19 cellular contexts compared by ENCODE assay signal in the genomic region with DNA sequence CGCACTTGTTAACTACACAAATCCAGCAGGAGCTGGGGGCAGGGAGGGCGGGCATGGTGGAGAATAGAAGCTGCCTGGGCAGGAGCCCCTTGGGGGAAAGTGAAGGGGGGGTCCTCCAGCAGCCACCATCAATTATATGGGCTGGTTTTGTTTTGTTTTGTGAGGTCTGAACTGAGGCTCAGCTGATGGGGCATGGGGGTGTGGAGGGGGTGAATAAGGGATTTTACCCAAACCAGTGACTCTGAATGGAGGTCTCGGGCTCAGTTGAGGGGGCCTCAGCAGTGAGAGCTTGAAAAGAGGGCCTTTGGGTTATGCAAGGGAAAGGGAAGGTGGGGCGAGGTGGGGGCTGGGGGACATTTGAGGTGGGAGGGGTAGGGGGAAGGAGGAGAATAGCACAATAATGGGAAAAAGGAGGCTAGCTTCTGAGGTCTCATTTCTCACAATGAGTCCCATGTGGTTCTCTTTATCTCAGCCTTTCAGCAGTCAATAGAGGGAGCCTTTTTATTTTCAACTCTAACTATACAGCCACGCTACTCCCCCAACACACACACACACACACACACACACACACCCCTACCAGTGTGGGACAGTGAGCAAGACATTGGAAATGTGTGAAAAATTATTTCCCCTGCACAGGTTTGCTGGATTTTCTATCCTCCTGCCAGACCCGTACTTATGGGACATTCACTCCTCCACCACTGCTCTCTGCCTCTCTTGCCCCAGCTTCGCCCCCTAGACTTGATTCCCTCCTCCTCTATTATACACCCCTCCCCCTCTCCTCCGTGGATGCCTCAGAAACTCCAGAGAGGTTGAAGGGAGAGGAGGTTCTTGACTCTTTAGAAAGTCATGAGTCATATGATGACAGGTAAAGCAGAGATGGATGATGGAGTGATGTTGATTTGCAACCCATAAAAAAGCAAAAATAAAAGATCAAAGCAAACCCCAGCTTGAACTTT.
DNase-seq lines count a peak whose midpoint lies in the region; ATAC-seq and TF ChIP-seq lines count a peak whose summit lies in the region.
"Had no signal": no experiment of that assay in that cellular context is flagged by ENCODE, and none has a peak within 500 bp of the region (broad histone marks: within the 10 kb centered on the region; RNA-seq: fewer than 3 reads in every experiment).

No MANE protein-coding gene starts in this region.

- no peaks in the 10 kb centered on the region for H3K79me2 ChIP-seq in GM23338 (replicated peaks; ENCODE audit: insufficient read depth)

- H3K9me3 Mint-ChIP-seq in GM23338 (no peaks in the 10 kb centered on the region), neural crest cell (no peaks in the 10 kb centered on the region)
- H3K9me3 Mint-ChIP-seq: CD14-positive monocyte; memory B cell; stimulated activated memory B cell treated with anti-CD40 and anti-IgM and Interleukin-4, amounts not matched to agents 10 μg/mL and 1 μg/mL and 100 μg/mL, for 72 hours had no signal

- peak; percentile 48 for DNase-seq in GM23338 (ENCODE audit: low spot score)
- peak; percentile 36 for DNase-seq in NCI-H226
- DNase-seq in ecto neural progenitor cell (ENCODE audit: low spot score), result peak; percentile 73
- peak; percentile 46 for DNase-seq in neural crest cell (ENCODE audit: low read depth, low spot score)
- no peak for DNase-seq in gastrocnemius medialis
- DNase-seq in Right ventricle myocardium inferior (ENCODE audit: missing footprints), result no peak
- DNase-seq in activated effector memory CD4-positive, alpha-beta T cell treated with Interleukin-2 at 50 U/mL for 16 hours, result no peak
- DNase-seq: activated naive CD4-positive, alpha-beta T cell treated with Interleukin-2 at 50 U/mL for 16 hours; effector memory CD4-positive, alpha-beta T cell; foreskin melanocyte; NCI-H1694; NCI-H524 treated with DMSO at 0.1 percent for 48 hours; occipital lobe; SW 1271 had no signal

- H3K9me3 ChIP-seq in gastrocnemius medialis, result no peaks in the 10 kb centered on the region

- no peaks in the 10 kb centered on the region for H4K20me1 ChIP-seq in GM23338 (replicated peaks; ENCODE audit: insufficient read depth)

- H3K27me3 Mint-ChIP-seq in GM23338 (ENCODE audit: insufficient read depth, low read depth, poor library complexity) (peaks cover 5% of the 10 kb centered on the region), neural crest cell (ENCODE audit: low read depth) (no peaks in the 10 kb centered on the region)
- H3K27me3 Mint-ChIP-seq: memory B cell; stimulated activated memory B cell treated with anti-CD40 and anti-IgM and Interleukin-4, amounts not matched to agents 10 μg/mL and 1 μg/mL and 100 μg/mL, for 72 hours had no signal

- peak in 1 of 2 experiments; percentile 17; a peak in 1 of 4 replicates for TF ChIP-seq CTCF in GM23338 (conservative IDR thresholded peaks at IDR 0.05; ENCODE audit: low read depth in 2 of 2)
- TF ChIP-seq CTCF in neural crest cell (conservative IDR thresholded peaks at IDR 0.05), result no peak
- TF ChIP-seq CTCF in gastrocnemius medialis (IDR thresholded peaks at IDR 0.05 in 4 of 5, conservative IDR thresholded peaks at IDR 0.05 in 1 of 5), result no peak

- H2AFZ ChIP-seq in GM23338, result peak overlapping the region; percentile 66

- H3K4me2 ChIP-seq in GM23338, result peak overlapping the region; percentile 66

- intact Hi-C loops in gastrocnemius medialis (cut with DNase I; ENCODE audit: low total_unique reads) (no loop called here), Right ventricle myocardium inferior (cut with DNase I) (no loop called here)

- H3K27me3 ChIP-seq in GM23338 (ENCODE audit: insufficient read depth) (no peaks in the 10 kb centered on the region), gastrocnemius medialis (no peaks in the 10 kb centered on the region)

- ATAC-seq in GM23338 (peak; percentile 83), gastrocnemius medialis (no peak), Right ventricle myocardium inferior (no peak)
- ATAC-seq: stimulated activated memory B cell treated with anti-CD40 and anti-IgM and Interleukin-4, amounts not matched to agents 10 μg/mL and 1 μg/mL and 100 μg/mL, for 72 hours had no signal

- no peaks in the 10 kb centered on the region; the same call in 2 of the 3 replicates for H3K36me3 Mint-ChIP-seq in GM23338 (ENCODE audit: low read depth)
- no peaks in the 10 kb centered on the region for H3K36me3 Mint-ChIP-seq in neural crest cell (ENCODE audit: low read depth)
- H3K36me3 Mint-ChIP-seq: CD14-positive monocyte had no signal

- H3K4me1 Mint-ChIP-seq in GM23338 (peaks cover 20% of the 10 kb centered on the region), neural crest cell (peaks cover 68% of the 10 kb centered on the region)
- H3K4me1 Mint-ChIP-seq: stimulated activated memory B cell treated with anti-CD40 and anti-IgM and Interleukin-4, amounts not matched to agents 10 μg/mL and 1 μg/mL and 100 μg/mL, for 72 hours had no signal

- H3K4me3 ChIP-seq in GM23338, result no peak overlapping the region
- H3K4me3 ChIP-seq in gastrocnemius medialis, result no peak overlapping the region
- H3K4me3 ChIP-seq: skin epidermis had no signal

- H3K27ac ChIP-seq in GM23338 (ENCODE audit: low read depth) (no peak overlapping the region), gastrocnemius medialis (no peak overlapping the region)
- H3K27ac ChIP-seq: HL-60, skin epidermis had no signal

- H3K27ac Mint-ChIP-seq in GM23338 (peak overlapping the region; percentile 90), neural crest cell (ENCODE audit: unreplicated experiment) (peak overlapping the region; percentile 98)
- H3K27ac Mint-ChIP-seq: memory B cell; stimulated activated memory B cell treated with anti-CD40 and anti-IgM and Interleukin-4, amounts not matched to agents 10 μg/mL and 1 μg/mL and 100 μg/mL, for 72 hours had no signal

- in situ Hi-C loops in gastrocnemius medialis (cut with MboI; ENCODE audit: low sequenced_read_pairs in 4 of 4), result no loop called here

- TF ChIP-seq POLR2A in gastrocnemius medialis (IDR thresholded peaks at IDR 0.05), result no peak

- H3K4me1 ChIP-seq in GM23338 (ENCODE audit: insufficient read depth), result peaks cover 11% of the 10 kb centered on the region; the same call in 1 of the 2 replicates
- H3K4me1 ChIP-seq in gastrocnemius medialis, result no peaks in the 10 kb centered on the region

- H3K36me3 ChIP-seq in GM23338 (ENCODE audit: insufficient read depth), result no peaks in the 10 kb centered on the region
- H3K36me3 ChIP-seq in gastrocnemius medialis, result no peaks in the 10 kb centered on the region

- H3K4me3 Mint-ChIP-seq in GM23338 (no peak overlapping the region), neural crest cell (peak overlapping the region; percentile 64)
- H3K4me3 Mint-ChIP-seq: CD14-positive monocyte; memory B cell; stimulated activated memory B cell treated with anti-CD40 and anti-IgM and Interleukin-4, amounts not matched to agents 10 μg/mL and 1 μg/mL and 100 μg/mL, for 72 hours had no signal

- H3F3A ChIP-seq in GM23338 (replicated peaks; ENCODE audit: low read depth), result no peaks in the 10 kb centered on the region

- no peaks in the 10 kb centered on the region for H3K9me2 ChIP-seq in GM23338 (ENCODE audit: insufficient read depth)

TF ChIP-seq in GM23338, 12 proteins besides CTCF, POLR2A, EP300 and RAD21 (continues in another document):
- no peak for TF ChIP-seq POLR2AphosphoS5 (IDR thresholded peaks at IDR 0.05; ENCODE audit: low read depth)
- no peak for TF ChIP-seq STAT1 (IDR thresholded peaks at IDR 0.05; ENCODE audit: unreplicated experiment)
- no peak for TF ChIP-seq ZNF114 (CRISPR knock-in tag; IDR thresholded peaks at IDR 0.05)

Comparison
In these comparisons a context has a peak if more than half of its experiments do, and no peak if none do; other contexts are left out.
1. DNase-seq: peak in GM23338 (single experiment), NCI-H226 (single experiment), ecto neural progenitor cell (single experiment) and neural crest cell (single experiment); none in gastrocnemius medialis (0 of 2), Right ventricle myocardium inferior (single experiment) and activated effector memory CD4-positive, alpha-beta T cell treated with Interleukin-2 at 50 U/mL for 16 hours (single experiment).